Comparison of ENCODE assay signal across 21 cellular contexts in genomic region chr5:78112931-78113330, GRCh38.
DNase-seq lines count a peak whose midpoint lies in the region; ATAC-seq and TF ChIP-seq lines count a peak whose summit lies in the region.
"Had no signal": no experiment of that assay in that cellular context is flagged by ENCODE, and none has a peak within 500 bp of the region (broad histone marks: within the 10 kb centered on the region; RNA-seq: fewer than 3 reads in every experiment).

No MANE protein-coding gene starts in this region.

- DNase-seq in GM23338 (ENCODE audit: low spot score) (peak; percentile 27), NCI-H69 (lab: John Stamatoyannopoulos, UW) (peak; percentile 54), glutamatergic neuron (peak; percentile 47), progenitor cell of endocrine pancreas (ENCODE audit: low spot score, unreplicated experiment) (no peak), NCI-H1048 (lab: John Stamatoyannopoulos, UW) (no peak), NCI-H446 treated with DMSO at 0.1 percent for 48 hours (lab: John Stamatoyannopoulos, UW) (no peak), epidermal melanocyte (ENCODE audit: insufficient read length, low spot score) (no peak)
- DNase-seq: ACHN, GDM1, GOT3, Kasumi-1, MG63, NCI-H1105 treated with DMSO at 0.1 percent for 48 hours, NCI-H1694 treated with DMSO at 0.1 percent for 48 hours, NCI-H345, NCI-H526, OCI-M1, Right ventricle myocardium superior, SW 1271 had no signal

- no peak overlapping the region for H2AFZ ChIP-seq in GM23338

- no peak; the same call in 2 of the 3 replicates for ATAC-seq in GM23338
- ATAC-seq: HCT116 had no signal

- no peaks in the 10 kb centered on the region; the same call in 1 of the 2 replicates for H3K4me1 ChIP-seq in GM23338 (ENCODE audit: insufficient read depth)

- H3K27me3 Mint-ChIP-seq in GM23338 (ENCODE audit: insufficient read depth, low read depth, poor library complexity) (peaks cover 4% of the 10 kb centered on the region), glutamatergic neuron (ENCODE audit: unreplicated experiment) (no peaks in the 10 kb centered on the region), progenitor cell of endocrine pancreas (no peaks in the 10 kb centered on the region)
- H3K27me3 Mint-ChIP-seq: IgD-negative memory B cell had no signal

- H3K4me2 ChIP-seq in GM23338, result no peak overlapping the region

- no peaks in the 10 kb centered on the region for H3F3A ChIP-seq in GM23338 (replicated peaks; ENCODE audit: low read depth)

- peaks cover under 1% of the 10 kb centered on the region for H3K4me1 Mint-ChIP-seq in GM23338
- peaks cover 16% of the 10 kb centered on the region for H3K4me1 Mint-ChIP-seq in glutamatergic neuron (ENCODE audit: low read depth, unreplicated experiment)
- H3K4me1 Mint-ChIP-seq in progenitor cell of endocrine pancreas (ENCODE audit: low read depth), result peaks cover 15% of the 10 kb centered on the region

- no peaks in the 10 kb centered on the region for H3K9me2 ChIP-seq in GM23338 (ENCODE audit: insufficient read depth)

- no peaks in the 10 kb centered on the region for H4K20me1 ChIP-seq in GM23338 (replicated peaks; ENCODE audit: insufficient read depth)

- TF ChIP-seq CTCF in GM23338 (conservative IDR thresholded peaks at IDR 0.05; ENCODE audit: low read depth in 2 of 2) (no peak), glutamatergic neuron (IDR thresholded peaks at IDR 0.05; ENCODE audit: partially characterized antibody, unreplicated experiment) (no peak), progenitor cell of endocrine pancreas (IDR thresholded peaks at IDR 0.05; ENCODE audit: unreplicated experiment) (no peak)

- no peak overlapping the region for H3K4me3 ChIP-seq in GM23338
- H3K4me3 ChIP-seq: MG63 had no signal

- H3K9me3 Mint-ChIP-seq in GM23338 (peaks cover 10% of the 10 kb centered on the region), glutamatergic neuron (ENCODE audit: unreplicated experiment) (peaks cover 4% of the 10 kb centered on the region), progenitor cell of endocrine pancreas (ENCODE audit: low read depth) (no peaks in the 10 kb centered on the region)
- H3K9me3 Mint-ChIP-seq: IgD-negative memory B cell had no signal

- peaks cover 4% of the 10 kb centered on the region; the same call in 1 of the 2 replicates for H3K36me3 ChIP-seq in GM23338 (ENCODE audit: insufficient read depth)

- H3K79me2 ChIP-seq in GM23338 (replicated peaks; ENCODE audit: insufficient read depth), result no peaks in the 10 kb centered on the region

- H3K27ac Mint-ChIP-seq in GM23338 (no peak overlapping the region), glutamatergic neuron (ENCODE audit: unreplicated experiment) (peak overlapping the region; percentile 52), progenitor cell of endocrine pancreas (peak overlapping the region; percentile 46)

- H3K4me3 Mint-ChIP-seq in GM23338 (no peak overlapping the region), glutamatergic neuron (ENCODE audit: unreplicated experiment) (no peak overlapping the region), progenitor cell of endocrine pancreas (ENCODE audit: low read depth) (no peak overlapping the region)

- peaks cover 19% of the 10 kb centered on the region for H3K36me3 Mint-ChIP-seq in GM23338 (ENCODE audit: low read depth)
- no peaks in the 10 kb centered on the region for H3K36me3 Mint-ChIP-seq in glutamatergic neuron (ENCODE audit: unreplicated experiment)
- peaks cover 12% of the 10 kb centered on the region for H3K36me3 Mint-ChIP-seq in progenitor cell of endocrine pancreas (ENCODE audit: insufficient read depth)

- H3K27ac ChIP-seq in GM23338 (ENCODE audit: low read depth), result no peak overlapping the region

- no peaks in the 10 kb centered on the region for H3K27me3 ChIP-seq in GM23338 (ENCODE audit: insufficient read depth)
- H3K27me3 ChIP-seq: MG63 had no signal

TF ChIP-seq in GM23338, 12 proteins besides CTCF, POLR2A, EP300 and RAD21:
- TF ChIP-seq ETS1 (IDR thresholded peaks at IDR 0.05), result no peak
- TF ChIP-seq STAT1 (IDR thresholded peaks at IDR 0.05; ENCODE audit: unreplicated experiment), result no peak

Comparison
In these comparisons a context has a peak if more than half of its experiments do, and no peak if none do; other contexts are left out.
1. DNase-seq: peak in GM23338 (single experiment), NCI-H69 (single experiment) and glutamatergic neuron (single experiment); none in progenitor cell of endocrine pancreas (single experiment), NCI-H1048 (single experiment), NCI-H446 treated with DMSO at 0.1 percent for 48 hours (single experiment) and epidermal melanocyte (single experiment).